11 cellular contexts compared by ENCODE assay signal in genomic region chr6:169851641-169852503, GRCh38.
A peak's percentile ranks its signal among the peaks of the same experiment; 100 is the strongest.
DNase-seq lines count a peak whose midpoint lies in the region; ATAC-seq lines count a peak whose summit lies in the region.
"Had no signal": no experiment of that assay in that cellular context is flagged by ENCODE, and none has a peak within 500 bp of the region (broad histone marks: within the 10 kb centered on the region; RNA-seq: fewer than 3 reads in every experiment).

No MANE protein-coding gene starts in this region.

- peaks cover 74% of the 10 kb centered on the region for H3K4me1 ChIP-seq in BLaER1
- H3K4me1 ChIP-seq in esophagus (ENCODE audit: control insufficient read depth in 2 of 2, insufficient read depth in 2 of 2, low read length in 1 of 2): peaks cover 0 to 6% of the 10 kb centered on the region in 2 donors
- H3K4me1 ChIP-seq in mucosa of rectum (ENCODE audit: control insufficient read depth in 2 of 2, insufficient read depth in 2 of 2, low read length in 2 of 2): no peaks in the 10 kb centered on the region

- no peaks in the 10 kb centered on the region for H3K36me3 ChIP-seq in BLaER1
- H3K36me3 ChIP-seq in esophagus (ENCODE audit: control insufficient read depth in 2 of 2, insufficient read depth in 2 of 2, low read length in 1 of 2): no peaks in the 10 kb centered on the region
- H3K36me3 ChIP-seq in mucosa of rectum (ENCODE audit: control insufficient read depth in 2 of 2, insufficient read depth in 2 of 2, low read length in 2 of 2): no peaks in the 10 kb centered on the region

- ATAC-seq in HG03469 (IDR thresholded peaks at IDR 0.05; ENCODE audit: unreplicated experiment): no peak
- ATAC-seq in HG03521 (IDR thresholded peaks at IDR 0.05; ENCODE audit: unreplicated experiment): no peak
- ATAC-seq: activated naive CD4-positive, alpha-beta T cell treated with anti-CD3 and anti-CD28 coated beads, Interleukin-2, amount 50 U/mL, for 72 hours had no signal

- peak overlapping the region; percentile 79 for H3K9ac ChIP-seq in BLaER1
- H3K9ac ChIP-seq in mucosa of rectum (ENCODE audit: low read depth in 1 of 2, low read length in 2 of 2): no peak overlapping the region

- in situ Hi-C loops in ACHN (cut with HindIII; ENCODE audit: low pct_ligation_motif_present, low pct_unique_long_range_greater_than_20kb, low sequenced_read_pairs): no loop called here

- DNase-seq in RKO (ENCODE audit: low spot score) (peak; percentile 11), NCI-H748 treated with DMSO at 0.1 percent for 48 hours (lab: John Stamatoyannopoulos, UW) (no peak), ACHN (no peak)
- DNase-seq: foreskin fibroblast, NCI-H2171 had no signal

- H3K4me2 ChIP-seq in BLaER1: peak overlapping the region; percentile 95

- H4K20me1 ChIP-seq in BLaER1: no peaks in the 10 kb centered on the region

- WGBS in esophagus, 2 donors: 48 to 63% methylated on average over 22 of the region's 22 CpGs

- H3K9me3 ChIP-seq in BLaER1 (peaks cover 8% of the 10 kb centered on the region), esophagus (ENCODE audit: control insufficient read depth in 2 of 2, insufficient read depth in 1 of 2, low read depth in 1 of 2, low read length in 1 of 2) (no peaks in the 10 kb centered on the region), mucosa of rectum (ENCODE audit: control insufficient read depth in 2 of 2, low read length in 2 of 2) (no peaks in the 10 kb centered on the region)

- H3K27me3 ChIP-seq in BLaER1: no peaks in the 10 kb centered on the region
- H3K27me3 ChIP-seq in esophagus (ENCODE audit: control insufficient read depth in 1 of 2, insufficient read depth in 2 of 2, low read length in 2 of 2): no peaks in the 10 kb centered on the region
- no peaks in the 10 kb centered on the region for H3K27me3 ChIP-seq in mucosa of rectum (ENCODE audit: control insufficient read depth in 2 of 2, insufficient read depth in 2 of 2, low read length in 2 of 2)

- H3K4me3 ChIP-seq in BLaER1: peak overlapping the region; percentile 54
- no peak overlapping the region for H3K4me3 ChIP-seq in esophagus (ENCODE audit: low read depth in 1 of 2, low read length in 2 of 2)
- no peak overlapping the region for H3K4me3 ChIP-seq in mucosa of rectum (ENCODE audit: low read length in 2 of 2)

- H3K27ac ChIP-seq in BLaER1: peak overlapping the region; percentile 96
- H3K27ac ChIP-seq in esophagus (ENCODE audit: low read depth in 2 of 2, low read length in 1 of 2): peak overlapping the region; percentile 28 to 34
- H3K27ac ChIP-seq in mucosa of rectum (ENCODE audit: low read depth in 2 of 2, low read length in 2 of 2): peak overlapping the region; percentile 34 to 58

Comparison
In these comparisons a context has a peak if more than half of its experiments do, and no peak if none do; other contexts are left out.
1. H3K27ac ChIP-seq: peak in every context shown above with its lines; median percentile 96 in BLaER1; 46 in mucosa of rectum; 31 in esophagus.